In genomic region chr10:103691267-103691666, GRCh38 we compare ENCODE assay signal across 16 cellular contexts.
DNase-seq lines count a peak whose midpoint lies in the region; ATAC-seq and TF ChIP-seq lines count a peak whose summit lies in the region.
"Had no signal": no experiment of that assay in that cellular context is flagged by ENCODE, and none has a peak within 500 bp of the region (broad histone marks: within the 10 kb centered on the region; RNA-seq: fewer than 3 reads in every experiment).

No MANE protein-coding gene starts in this region.

- POLR2A ChIA-PET in CD4-positive, alpha-beta T cell (lab: Charles Lee), result interaction anchor here (1.8 kb wide), 1 partner anchor 13 kb away, joined by 8 read pairs; no protein-coding TSS in a partner anchor

- no peak for TF ChIP-seq CTCF in CD4-positive, alpha-beta T cell (IDR thresholded peaks at IDR 0.05)
- TF ChIP-seq CTCF in GM12865 (IDR thresholded peaks at IDR 0.05; ENCODE audit: insufficient read depth, low read depth, low read length, missing control alignments) (no peak), nephron (IDR thresholded peaks at IDR 0.05; ENCODE audit: unreplicated experiment in 3 of 3) (no peak), left ventricle myocardium inferior (IDR thresholded peaks at IDR 0.05; ENCODE audit: borderline replicate concordance) (no peak)

- peaks cover 19% of the 10 kb centered on the region for H3K4me1 Mint-ChIP-seq in CD4-positive, alpha-beta T cell (ENCODE audit: low read depth)
- peaks cover 22% of the 10 kb centered on the region for H3K4me1 Mint-ChIP-seq in activated T-helper 2 cell treated with anti-CD3 and anti-CD28 coated beads, Interferon-gamma antibody, Interleukin-2, Interleukin-4, amounts not matched to agents 10 μg/mL and 5 μg/mL and 100 μg/mL, durations not matched to agents 14 hours and 24 hours and 36 hours (ENCODE audit: low read depth)
- peaks cover 47% of the 10 kb centered on the region for H3K4me1 Mint-ChIP-seq in nephron

- H3K4me1 ChIP-seq in left ventricle myocardium inferior, result peaks cover 37% of the 10 kb centered on the region

- H3K36me3 Mint-ChIP-seq in CD4-positive, alpha-beta T cell (ENCODE audit: low read depth), result no peaks in the 10 kb centered on the region
- H3K36me3 Mint-ChIP-seq in activated T-helper 2 cell treated with anti-CD3 and anti-CD28 coated beads, Interferon-gamma antibody, Interleukin-2, Interleukin-4, amounts not matched to agents 10 μg/mL and 5 μg/mL and 100 μg/mL, durations not matched to agents 14 hours and 24 hours and 36 hours (ENCODE audit: low read depth), result no peaks in the 10 kb centered on the region
- H3K36me3 Mint-ChIP-seq in nephron (ENCODE audit: low read depth), result no peaks in the 10 kb centered on the region

- CTCF ChIA-PET in CD4-positive, alpha-beta T cell (lab: Charles Lee), result no interaction called here

- ATAC-seq in CD4-positive, alpha-beta T cell (ENCODE audit: poor library complexity), result no peak
- ATAC-seq in GM18909 (IDR thresholded peaks at IDR 0.05; ENCODE audit: poor library complexity, unreplicated experiment) (no peak), HG03025 (IDR thresholded peaks at IDR 0.05; ENCODE audit: low FRiP score, unreplicated experiment) (no peak)
- ATAC-seq: lower lobe of right lung had no signal

- no peak for DNase-seq in CD4-positive, alpha-beta T cell
- peak; percentile 43 for DNase-seq in GM12865 (ENCODE audit: low read depth)
- no peak for DNase-seq in activated T-helper 2 cell treated with anti-CD3 and anti-CD28 coated beads, Interferon-gamma antibody, Interleukin-2, Interleukin-4, amounts not matched to agents 10 μg/mL and 5 μg/mL and 100 μg/mL, durations not matched to agents 14 hours and 24 hours and 36 hours (ENCODE audit: low spot score)
- DNase-seq in T-helper 9 cell, result no peak
- no peak for DNase-seq in left ventricle myocardium inferior
- DNase-seq: activated CD4-positive, alpha-beta T cell treated with anti-CD3 and anti-CD28 coated beads for 48 hours; activated gamma-delta T cell; foreskin fibroblast; lower lobe of right lung; NCI-H748 treated with DMSO at 0.1 percent for 48 hours; spleen had no signal

- H3K9me3 Mint-ChIP-seq in CD4-positive, alpha-beta T cell, result no peaks in the 10 kb centered on the region
- no peaks in the 10 kb centered on the region for H3K9me3 Mint-ChIP-seq in activated T-helper 2 cell treated with anti-CD3 and anti-CD28 coated beads, Interferon-gamma antibody, Interleukin-2, Interleukin-4, amounts not matched to agents 10 μg/mL and 5 μg/mL and 100 μg/mL, durations not matched to agents 14 hours and 24 hours and 36 hours
- no peaks in the 10 kb centered on the region for H3K9me3 Mint-ChIP-seq in nephron
- H3K9me3 Mint-ChIP-seq: endodermal cell had no signal

- H3K4me3 ChIP-seq in GM12865 (ENCODE audit: low read depth, low read length), result peak overlapping the region; percentile 85
- no peak overlapping the region for H3K4me3 ChIP-seq in left ventricle myocardium inferior
- H3K4me3 ChIP-seq: lower lobe of right lung, thoracic aorta had no signal

- H3K27ac ChIP-seq in CD4-positive, alpha-beta T cell (ENCODE audit: low read depth, low read length), result no peak overlapping the region
- H3K27ac ChIP-seq in left ventricle myocardium inferior (replicated peaks), result no peak overlapping the region
- H3K27ac ChIP-seq: lower lobe of right lung, thoracic aorta had no signal

- peak overlapping the region; percentile 63 for H3K4me3 Mint-ChIP-seq in CD4-positive, alpha-beta T cell
- H3K4me3 Mint-ChIP-seq in activated T-helper 2 cell treated with anti-CD3 and anti-CD28 coated beads, Interferon-gamma antibody, Interleukin-2, Interleukin-4, amounts not matched to agents 10 μg/mL and 5 μg/mL and 100 μg/mL, durations not matched to agents 14 hours and 24 hours and 36 hours (ENCODE audit: low read depth), result peak overlapping the region; percentile 49
- H3K4me3 Mint-ChIP-seq in nephron, result peak overlapping the region; percentile 57 to 73 (median 71)

- H3K27me3 ChIP-seq in CD4-positive, alpha-beta T cell (ENCODE audit: control insufficient read depth, insufficient read depth, low read length), result no peaks in the 10 kb centered on the region
- no peaks in the 10 kb centered on the region for H3K27me3 ChIP-seq in left ventricle myocardium inferior (ENCODE audit: low read depth)

- H3K36me3 ChIP-seq in left ventricle myocardium inferior, result no peaks in the 10 kb centered on the region
- H3K36me3 ChIP-seq: lower lobe of right lung, spleen, thoracic aorta had no signal

- H3K27me3 Mint-ChIP-seq in CD4-positive, alpha-beta T cell, result peaks cover 1% of the 10 kb centered on the region
- H3K27me3 Mint-ChIP-seq in activated T-helper 2 cell treated with anti-CD3 and anti-CD28 coated beads, Interferon-gamma antibody, Interleukin-2, Interleukin-4, amounts not matched to agents 10 μg/mL and 5 μg/mL and 100 μg/mL, durations not matched to agents 14 hours and 24 hours and 36 hours (ENCODE audit: low read depth), result no peaks in the 10 kb centered on the region
- H3K27me3 Mint-ChIP-seq in nephron (ENCODE audit: low read depth), result peaks cover 33% of the 10 kb centered on the region

- intact Hi-C loops in CD4-positive, alpha-beta T cell (cut with DNase I, micrococcal nuclease), result no loop called here
- intact Hi-C loops in activated T-helper 2 cell treated with anti-CD3 and anti-CD28 coated beads, Interferon-gamma antibody, Interleukin-2, Interleukin-4, amounts not matched to agents 10 μg/mL and 5 μg/mL and 100 μg/mL, durations not matched to agents 14 hours and 24 hours and 36 hours (cut with micrococcal nuclease), result loop anchor here (10.0 kb wide), 1 partner anchor 574 kb away; the partner anchor contains the start of gene GSTO2
- intact Hi-C loops in left ventricle myocardium inferior (cut with micrococcal nuclease), result no loop called here

- peak overlapping the region; percentile 7 for H3K27ac Mint-ChIP-seq in CD4-positive, alpha-beta T cell
- no peak overlapping the region for H3K27ac Mint-ChIP-seq in activated T-helper 2 cell treated with anti-CD3 and anti-CD28 coated beads, Interferon-gamma antibody, Interleukin-2, Interleukin-4, amounts not matched to agents 10 μg/mL and 5 μg/mL and 100 μg/mL, durations not matched to agents 14 hours and 24 hours and 36 hours
- H3K27ac Mint-ChIP-seq in nephron, result no peak overlapping the region
- H3K27ac Mint-ChIP-seq: endodermal cell had no signal

- H3K9me3 ChIP-seq in CD4-positive, alpha-beta T cell (ENCODE audit: control insufficient read depth, low read length), result no peaks in the 10 kb centered on the region
- H3K9me3 ChIP-seq in left ventricle myocardium inferior (replicated peaks), result no peaks in the 10 kb centered on the region
- H3K9me3 ChIP-seq: lower lobe of right lung, spleen, thoracic aorta had no signal
